ENCODE assay signal across 19 cellular contexts in the genomic region with DNA sequence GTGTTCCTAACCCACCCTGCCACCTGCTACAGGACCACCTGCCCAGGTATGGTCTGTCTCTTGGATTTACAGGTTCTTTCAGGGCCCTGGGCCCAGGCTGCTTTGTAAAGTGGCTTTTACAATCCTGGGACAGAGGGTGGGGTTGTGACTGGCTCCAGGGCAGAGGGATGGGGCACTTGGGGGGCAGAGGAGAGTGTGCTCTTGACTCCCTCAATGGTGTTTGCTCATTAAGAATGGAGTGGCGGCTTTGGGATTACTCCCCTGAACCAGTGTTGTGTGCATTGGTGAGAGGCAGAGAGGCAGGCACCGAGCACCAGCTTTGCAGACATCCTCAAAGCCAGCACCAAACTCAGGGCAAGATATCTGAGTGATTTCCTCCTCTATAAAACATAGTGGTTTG. TPM values are rescaled to one million over a fixed set of nuclear protein-coding genes. Genes with fewer than 3 reads are reported as not detected.
"Had no signal": no experiment of that assay in that cellular context is flagged by ENCODE, and none has a peak within 500 bp of the region (broad histone marks: within the 10 kb centered on the region; RNA-seq: fewer than 3 reads in every experiment).

No MANE protein-coding gene starts in this region.

- H3K36me3 ChIP-seq: esophagus muscularis mucosa, gastroesophageal sphincter, neutrophil, upper lobe of left lung, vagina had no signal

- H3K27me3 ChIP-seq: neutrophil, upper lobe of left lung, vagina had no signal

- H3K9me3 Mint-ChIP-seq: naive thymus-derived CD4-positive, alpha-beta T cell; nephron progenitor cell had no signal

- DNase-seq: effector memory CD4-positive, alpha-beta T cell; glutamatergic neuron; left cardiac atrium; mesendoderm; naive thymus-derived CD4-positive, alpha-beta T cell; nephron progenitor cell; small intestine; stimulated activated CD4-positive, alpha-beta T cell treated with anti-CD3 and anti-CD28 coated beads, Interleukin-2, amount 100 ng/mL, for 48 hours; stimulated activated naive CD4-positive, alpha-beta T cell treated with Interleukin-2 at 50 U/mL for 16 hours had no signal

- H3K4me1 Mint-ChIP-seq: naive thymus-derived CD4-positive, alpha-beta T cell; nephron progenitor cell had no signal

- H3K27ac ChIP-seq: epithelial cell of prostate, esophagus muscularis mucosa, gastroesophageal sphincter, neutrophil, vagina had no signal

- H3K4me3 ChIP-seq: esophagus muscularis mucosa, gastroesophageal sphincter, upper lobe of left lung, vagina had no signal

- H3K9me3 ChIP-seq: esophagus muscularis mucosa, gastroesophageal sphincter, neutrophil, upper lobe of left lung, vagina had no signal

- H3K4me1 ChIP-seq: esophagus muscularis mucosa, gastroesophageal sphincter had no signal

- H3K36me3 Mint-ChIP-seq: naive thymus-derived CD4-positive, alpha-beta T cell had no signal

- H3K27ac Mint-ChIP-seq: nephron progenitor cell had no signal

- H3K4me3 Mint-ChIP-seq: naive thymus-derived CD4-positive, alpha-beta T cell; nephron progenitor cell had no signal

RNA-seq across cellular contexts. Expression of a gene that starts 43.5 kb away (rescaled TPM):
- total RNA-seq: left ventricle myocardium superior, lung microvascular endothelial cell, mononuclear cell, pulmonary artery endothelial cell had no signal
